In genomic region chr4:152951348-152951747, GRCh38 we compare ENCODE assay signal across 1 cellular context.
TF ChIP-seq lines count a peak whose summit lies in the region.

No MANE protein-coding gene starts in this region.

TF ChIP-seq in HepG2, 621 proteins besides CTCF, POLR2A, EP300 and RAD21:
- TF ChIP-seq TBX2 (CRISPR knock-in tag; IDR thresholded peaks at IDR 0.05; ENCODE audit: borderline replicate concordance) (peak; percentile 63; the same call in 1 of the 2 replicates), TCF7 (IDR thresholded peaks at IDR 0.05; ENCODE audit: low read depth) (peak; percentile 63), HNF1A (IDR thresholded peaks at IDR 0.05; ENCODE audit: low read depth) (peak; percentile 75), HNF1A (CRISPR knock-in tag; IDR thresholded peaks at IDR 0.05; ENCODE audit: borderline replicate concordance) (peak; percentile 32; the same call in 1 of the 2 replicates), PRDM15 (CRISPR knock-in tag; IDR thresholded peaks at IDR 0.05) (no peak), SIX1 (CRISPR knock-in tag; IDR thresholded peaks at IDR 0.05; ENCODE audit: borderline replicate concordance) (peak; percentile 76; the same call in 1 of the 2 replicates), RXRB (CRISPR knock-in tag; IDR thresholded peaks at IDR 0.05; ENCODE audit: borderline replicate concordance) (peak; percentile 12; the same call in 1 of the 2 replicates), ZNF609 (CRISPR knock-in tag; IDR thresholded peaks at IDR 0.05; ENCODE audit: borderline replicate concordance) (peak; percentile 53; the same call in 1 of the 2 replicates), JUND (CRISPR knock-in tag; IDR thresholded peaks at IDR 0.05) (no peak), ZNF800 (CRISPR knock-in tag; IDR thresholded peaks at IDR 0.05) (0 out of 2 replicates have a peak, but pooled peaks have one; percentile 39), ZNF652 (CRISPR knock-in tag; IDR thresholded peaks at IDR 0.05; ENCODE audit: borderline replicate concordance, low read depth) (peak; percentile 91), CREM (IDR thresholded peaks at IDR 0.05) (peak; percentile 23; the same call in 1 of the 2 replicates), CREM (CRISPR knock-in tag; IDR thresholded peaks at IDR 0.05) (no peak), BRD4 (CRISPR knock-in tag; IDR thresholded peaks at IDR 0.05) (no peak), HNF1B (CRISPR knock-in tag; IDR thresholded peaks at IDR 0.05) (peak; percentile 50; the same call in 1 of the 2 replicates), RARA (CRISPR knock-in tag; IDR thresholded peaks at IDR 0.05) (peak; percentile 74), SOX6 (IDR thresholded peaks at IDR 0.05) (no peak), SOX6 (CRISPR knock-in tag; IDR thresholded peaks at IDR 0.05) (peak; percentile 37; the same call in 1 of the 2 replicates), ZNF280B (CRISPR knock-in tag; IDR thresholded peaks at IDR 0.05; ENCODE audit: borderline replicate concordance) (no peak)
